Comparison of ENCODE assay signal across 20 cellular contexts in genomic region chr1:224219612-224220011, GRCh38. TPM values are rescaled to one million over a fixed set of nuclear protein-coding genes. Genes with fewer than 3 reads are reported as not detected.
DNase-seq lines count a peak whose midpoint lies in the region; ATAC-seq, FAIRE-seq and TF ChIP-seq lines count a peak whose summit lies in the region.
"Had no signal": no experiment of that assay in that cellular context is flagged by ENCODE, and none has a peak within 500 bp of the region (broad histone marks: within the 10 kb centered on the region; RNA-seq: fewer than 3 reads in every experiment).

No MANE protein-coding gene starts in this region.

- intact Hi-C loops in HepG2 (cut with micrococcal nuclease; ENCODE audit: unreplicated experiment) = no loop called here
- intact Hi-C loops in right lobe of liver (cut with DNase I) = no loop called here

- POLR2A ChIA-PET in HepG2 (lab: Yijun Ruan, JAX) = no interaction called here

- H2AK5ac ChIP-seq in trophoblast cell (ENCODE audit: low read length) = no peak overlapping the region

- peak overlapping the region; percentile 27 for H2BK5ac ChIP-seq in trophoblast cell (ENCODE audit: low read depth, low read length, poor library complexity)

- H4K91ac ChIP-seq in trophoblast cell (ENCODE audit: low read depth, low read length) = peak overlapping the region; percentile 2

- FAIRE-seq in HepG2 (lab: Jason Lieb, UNC) = no peak
- no peak for FAIRE-seq in keratinocyte (lab: Jason Lieb, UNC)
- FAIRE-seq: GM12891, H54, kidney had no signal

- H2BK120ac ChIP-seq in trophoblast cell (ENCODE audit: insufficient read depth, low read length, poor library complexity) = no peak overlapping the region

- no peak overlapping the region for H4K12ac ChIP-seq in trophoblast cell (ENCODE audit: low read depth, low read length)

- peak overlapping the region; percentile 47 for H4K8ac ChIP-seq in trophoblast cell (ENCODE audit: low read depth, low read length)

- H2AFZ ChIP-seq in HepG2 (ENCODE audit: low read length) (no peak overlapping the region), keratinocyte (ENCODE audit: control insufficient read depth, low read length) (peak overlapping the region; percentile 87), trophoblast cell (ENCODE audit: insufficient read depth, low read length, poor library complexity) (no peak overlapping the region)

- no peak overlapping the region for H3K4me2 ChIP-seq in HepG2 (ENCODE audit: low read depth, low read length)
- peak overlapping the region; percentile 54 for H3K4me2 ChIP-seq in keratinocyte (ENCODE audit: control insufficient read depth, extremely low read depth, insufficient read depth, low read depth, low read length)
- no peak overlapping the region for H3K4me2 ChIP-seq in trophoblast cell (ENCODE audit: low read length)
- H3K4me2 ChIP-seq: BLaER1 had no signal

- H3K79me2 ChIP-seq in HepG2 (ENCODE audit: insufficient read depth, low read length) (no peaks in the 10 kb centered on the region), keratinocyte (ENCODE audit: control insufficient read depth, insufficient read depth, low read length) (no peaks in the 10 kb centered on the region), trophoblast cell (ENCODE audit: control insufficient read depth, insufficient read depth, low read length, poor library complexity) (peaks cover 2% of the 10 kb centered on the region)

- H3K36me3 ChIP-seq in HepG2 (replicated peaks in 1 of 2; ENCODE audit: control insufficient read depth in 1 of 2, insufficient read depth in 2 of 2, low read length in 2 of 2) (no peaks in the 10 kb centered on the region), right lobe of liver (no peaks in the 10 kb centered on the region), keratinocyte (ENCODE audit: control insufficient read depth in 2 of 2, extremely low read depth in 1 of 2, insufficient read depth in 2 of 2, low read length in 2 of 2) (no peaks in the 10 kb centered on the region), trophoblast cell (ENCODE audit: control insufficient read depth in 1 of 2, insufficient read depth in 2 of 2, low read length in 2 of 2) (no peaks in the 10 kb centered on the region)
- H3K36me3 ChIP-seq: BLaER1 had no signal

- TF ChIP-seq CTCF in HepG2 (CRISPR knock-in tag; IDR thresholded peaks at IDR 0.05) (no peak), right lobe of liver (IDR thresholded peaks at IDR 0.05) (no peak), keratinocyte (optimal IDR thresholded peaks at IDR 0.05 in 1 of 3, IDR thresholded peaks at IDR 0.05 in 1 of 3, conservative IDR thresholded peaks at IDR 0.05 in 1 of 3; ENCODE audit: extremely low read depth in 1 of 3, insufficient read depth in 2 of 3, low read length in 3 of 3) (no peak)

- TF ChIP-seq EP300 in HepG2 (IDR thresholded peaks at IDR 0.05; ENCODE audit: low read depth in 2 of 2, low read length in 2 of 2) (no peak), HepG2 (CRISPR knock-in tag; IDR thresholded peaks at IDR 0.05; ENCODE audit: borderline replicate concordance) (no peak)

- ATAC-seq in HepG2 (no peak), right lobe of liver (no peak), GM19324 (IDR thresholded peaks at IDR 0.05; ENCODE audit: low FRiP score, unreplicated experiment) (no peak), HG02571 (IDR thresholded peaks at IDR 0.05; ENCODE audit: unreplicated experiment) (no peak)
- ATAC-seq: activated CD8-positive, alpha-beta T cell treated with anti-CD3 and anti-CD28 coated beads for 36 hours; Panc1 had no signal

- no peak overlapping the region for H3K14ac ChIP-seq in trophoblast cell (ENCODE audit: low read length)

- WGBS in HepG2 (ENCODE audit: low lambda C conversion rate) = 16% methylated on average over 7 of the region's 7 CpGs
- 54% methylated on average over 6 of the region's 7 CpGs for WGBS in right lobe of liver (ENCODE audit: insufficient coverage, low coverage, low lambda C conversion rate, missing lambda C conversion rate)
- no CpG with 5 or more reads among the region's 7 CpGs for WGBS in trophoblast cell (ENCODE audit: extremely low coverage, insufficient coverage, insufficient read length)

- DNase-seq in HepG2 (ENCODE audit: low spot score) (no peak), right lobe of liver (no peak), keratinocyte (ENCODE audit: low read depth, low spot score) (no peak), trophoblast cell (no peak), NCI-H2029 treated with DMSO at 0.1 percent for 48 hours (lab: John Stamatoyannopoulos, UW) (no peak), NCI-H2029 (lab: John Stamatoyannopoulos, UW) (no peak)
- DNase-seq: activated CD4-positive, alpha-beta T cell treated with anti-CD3 and anti-CD28 coated beads for 1 hour; activated CD8-positive, alpha-beta T cell treated with anti-CD3 and anti-CD28 coated beads for 36 hours; aorta; central memory CD4-positive, alpha-beta T cell; COR-L47; kidney; NCI-H524 treated with DMSO at 0.1 percent for 48 hours; nucleus accumbens had no signal

- peaks cover 19% of the 10 kb centered on the region for H3K4me1 ChIP-seq in HepG2 (ENCODE audit: insufficient read depth, low read length)
- H3K4me1 ChIP-seq in right lobe of liver = no peaks in the 10 kb centered on the region
- peaks cover 19% of the 10 kb centered on the region for H3K4me1 ChIP-seq in keratinocyte (ENCODE audit: control insufficient read depth, extremely low read depth, insufficient read depth, low read length)
- peaks cover 9 to 11% of the 10 kb centered on the region in 2 experiments for H3K4me1 ChIP-seq in trophoblast cell (ENCODE audit: control insufficient read depth in 1 of 2, insufficient read depth in 2 of 2, low read length in 2 of 2)

- H3K9ac ChIP-seq in HepG2 (ENCODE audit: insufficient read depth, low read depth, low read length) (no peak overlapping the region), keratinocyte (ENCODE audit: control insufficient read depth, extremely low read depth, insufficient read depth, low read length) (no peak overlapping the region), trophoblast cell (ENCODE audit: low read length) (no peak overlapping the region)
- H3K9ac ChIP-seq: BLaER1 had no signal

- H3K4me3 ChIP-seq in HepG2 (replicated peaks in 1 of 3; ENCODE audit: insufficient read depth in 1 of 3, low read depth in 2 of 3, low read length in 3 of 3) (no peak overlapping the region), right lobe of liver (no peak overlapping the region), keratinocyte (ENCODE audit: control insufficient read depth in 2 of 3, extremely low read depth in 1 of 3, insufficient read depth in 2 of 3, low read depth in 1 of 3, low read length in 3 of 3) (no peak overlapping the region), trophoblast cell (ENCODE audit: low read depth, low read length) (no peak overlapping the region)
- H3K4me3 ChIP-seq: BLaER1 had no signal

- no peak overlapping the region for H3K23ac ChIP-seq in trophoblast cell (ENCODE audit: low read length)

- no peaks in the 10 kb centered on the region for H4K20me1 ChIP-seq in HepG2 (ENCODE audit: insufficient read depth, low read length)
- H4K20me1 ChIP-seq in keratinocyte (ENCODE audit: control insufficient read depth, extremely low read depth, insufficient read depth, low read length) = no peaks in the 10 kb centered on the region
- H4K20me1 ChIP-seq: BLaER1 had no signal

- peak overlapping the region; percentile 58 for H2BK12ac ChIP-seq in trophoblast cell (ENCODE audit: low read length)

- H3K9me3 ChIP-seq in HepG2 (ENCODE audit: low read length) = no peaks in the 10 kb centered on the region
- H3K9me3 ChIP-seq in right lobe of liver = no peaks in the 10 kb centered on the region
- no peaks in the 10 kb centered on the region for H3K9me3 ChIP-seq in keratinocyte (ENCODE audit: control insufficient read depth, low read depth, low read length)
- no peaks in the 10 kb centered on the region for H3K9me3 ChIP-seq in trophoblast cell (ENCODE audit: insufficient read depth, low read depth, low read length)
- H3K9me3 ChIP-seq: BLaER1 had no signal

- dilution Hi-C loops in keratinocyte (cut with MboI; ENCODE audit: extremely low pct_ligation_motif_present, low sequenced_read_pairs) = no loop called here

- TF ChIP-seq POLR2A in HepG2 (IDR thresholded peaks at IDR 0.05; ENCODE audit: insufficient read depth in 1 of 2, low read depth in 2 of 2, low read length in 2 of 2) (no peak), right lobe of liver (IDR thresholded peaks at IDR 0.05) (no peak)

- no peak overlapping the region for H3K4ac ChIP-seq in trophoblast cell (ENCODE audit: low read depth, low read length)

- H3K27ac ChIP-seq in HepG2 (ENCODE audit: extremely low read length, insufficient read depth, low read length) = no peak overlapping the region
- H3K27ac ChIP-seq in right lobe of liver = no peak overlapping the region
- no peak overlapping the region for H3K27ac ChIP-seq in keratinocyte (ENCODE audit: control insufficient read depth, insufficient read depth, low read length)
- H3K27ac ChIP-seq in trophoblast cell (ENCODE audit: low read depth, low read length) = peak overlapping the region; percentile 33
- H3K27ac ChIP-seq: BLaER1 had no signal

- TF ChIP-seq RAD21 in HepG2 (CRISPR knock-in tag; IDR thresholded peaks at IDR 0.05) = no peak

- BruUV-seq in HepG2 (replicated peaks; lab: Mats Ljungman, UMichigan) = no TSS peak

- peaks cover 7% of the 10 kb centered on the region for H3K79me1 ChIP-seq in trophoblast cell (ENCODE audit: low read length)

- no peaks in the 10 kb centered on the region for H3K9me1 ChIP-seq in keratinocyte (ENCODE audit: control insufficient read depth, extremely low read depth, insufficient read depth, low read length)

- in situ Hi-C loops in HepG2 (cut with HindIII; ENCODE audit: extremely low pct_ligation_motif_present, low pct_unique_long_range_greater_than_20kb) = no loop called here

- no peaks in the 10 kb centered on the region for H3K27me3 ChIP-seq in HepG2 (ENCODE audit: control insufficient read depth in 1 of 2, insufficient read depth in 2 of 2, low read length in 2 of 2)
- no peaks in the 10 kb centered on the region for H3K27me3 ChIP-seq in right lobe of liver
- no peaks in the 10 kb centered on the region for H3K27me3 ChIP-seq in keratinocyte (ENCODE audit: control insufficient read depth, extremely low read depth, insufficient read depth, low read length)
- no peaks in the 10 kb centered on the region for H3K27me3 ChIP-seq in trophoblast cell (ENCODE audit: insufficient read depth, low read length)
- H3K27me3 ChIP-seq: BLaER1 had no signal

- CTCF ChIA-PET in HepG2 (lab: Yijun Ruan, JAX; ENCODE audit: low intra/inter-chr PET ratio, low total read pairs) = no interaction called here

- H3K18ac ChIP-seq in trophoblast cell (ENCODE audit: low read length) = no peak overlapping the region

RNA-seq across cellular contexts. Expression of gene DEGS1, which starts 36.6 kb away (rescaled TPM):
- 7.8 and 18.1 TPM in 2 replicates for total RNA-seq in HepG2 (2016; rRNA removed; fragmentation: Illumina TruSeq; extraction: Trizol)
- total RNA-seq in HepG2 (2016; cell fraction: cytosol; rRNA removed; fragmentation: Illumina TruSeq; extraction: Trizol; ENCODE audit: low read depth) = 3.9 and 4.1 TPM in 2 replicates
- total RNA-seq in HepG2 (2016; cell fraction: insoluble cytoplasmic fraction; rRNA removed; fragmentation: Illumina TruSeq; extraction: Trizol) = 9.1 and 17.5 TPM in 2 replicates
- 7.7 and 8.1 TPM in 2 replicates for total RNA-seq in HepG2 (2016; cell fraction: membrane; rRNA removed; fragmentation: Illumina TruSeq; extraction: Trizol)
- total RNA-seq in HepG2 (2016; cell fraction: nucleus; rRNA removed; fragmentation: Illumina TruSeq; extraction: Trizol) = 16.1 and 18.0 TPM in 2 replicates
- polyA plus RNA-seq in HepG2 (2011; rRNA removed) = 27.8 and 35.9 TPM in 2 replicates
- 16.4 and 34.9 TPM in 2 replicates for polyA plus RNA-seq in HepG2 (2011; cell fraction: cytosol; rRNA removed)
- polyA plus RNA-seq in HepG2 (2011; cell fraction: nucleus; rRNA removed) = 4.6 and 11.0 TPM in 2 replicates
- polyA plus RNA-seq in HepG2 (2012) = 21.7 and 21.9 TPM in 2 replicates
- polyA plus RNA-seq in HepG2 (2016; cell fraction: cytosol; fragmentation: Illumina TruSeq; extraction: Trizol; ENCODE audit: low read depth) = 3.8 and 4.1 TPM in 2 replicates
- 10.2 and 13.3 TPM in 2 replicates for polyA plus RNA-seq in HepG2 (2016; cell fraction: insoluble cytoplasmic fraction; fragmentation: Illumina TruSeq; extraction: Trizol; ENCODE audit: low read depth)
- 6.0 and 6.5 TPM in 2 replicates for polyA plus RNA-seq in HepG2 (2016; cell fraction: membrane; fragmentation: Illumina TruSeq; extraction: Trizol; ENCODE audit: low read depth)
- 26.5 and 33.6 TPM in 2 replicates for polyA plus RNA-seq in HepG2 (2016; cell fraction: nucleus; fragmentation: Illumina TruSeq; extraction: Trizol; ENCODE audit: insufficient read depth, low read depth)
- polyA minus RNA-seq in HepG2 (2011; rRNA and poly(A)+ RNA removed; ENCODE audit: low replicate concordance) = 8.8 and 84.1 TPM in 2 replicates
- 12.9 and 16.5 TPM in 2 replicates for polyA minus RNA-seq in HepG2 (2011; cell fraction: cytosol; rRNA and poly(A)+ RNA removed)
- 6.3 and 10.9 TPM in 2 replicates for polyA minus RNA-seq in HepG2 (2011; cell fraction: nucleus; rRNA and poly(A)+ RNA removed)
- total RNA-seq in right lobe of liver = 10 to 100 TPM; 17.9 to 43.5 (median 29.0) TPM
- polyA plus RNA-seq in keratinocyte = 176 to 333 TPM (median 314 TPM) in 3 replicates
- 49.5 TPM for polyA plus RNA-seq in keratinocyte (2011; ENCODE audit: low read depth)
- 95.6 and 188 TPM in 2 replicates for polyA plus RNA-seq in keratinocyte (2011; cell fraction: cytosol; rRNA removed)
- 471 and 566 TPM in 2 replicates for polyA plus RNA-seq in keratinocyte (2011; cell fraction: nucleus; rRNA removed)
- 88.8 and 134 TPM in 2 replicates for polyA plus RNA-seq in keratinocyte (2012; ENCODE audit: low replicate concordance)
- 33.9 to 122 TPM (median 120 TPM) in 3 replicates for polyA minus RNA-seq in keratinocyte
- 73.1 TPM for polyA minus RNA-seq in keratinocyte (2011; cell fraction: cytosol; rRNA and poly(A)+ RNA removed)
- polyA minus RNA-seq in keratinocyte (2011; cell fraction: nucleus; rRNA and poly(A)+ RNA removed) = 161 and 310 TPM in 2 replicates
- 45.9 and 49.7 TPM in 2 replicates for polyA plus RNA-seq in trophoblast cell (2013)
